ENCODE assay signal across 17 cellular contexts in the genomic region with DNA sequence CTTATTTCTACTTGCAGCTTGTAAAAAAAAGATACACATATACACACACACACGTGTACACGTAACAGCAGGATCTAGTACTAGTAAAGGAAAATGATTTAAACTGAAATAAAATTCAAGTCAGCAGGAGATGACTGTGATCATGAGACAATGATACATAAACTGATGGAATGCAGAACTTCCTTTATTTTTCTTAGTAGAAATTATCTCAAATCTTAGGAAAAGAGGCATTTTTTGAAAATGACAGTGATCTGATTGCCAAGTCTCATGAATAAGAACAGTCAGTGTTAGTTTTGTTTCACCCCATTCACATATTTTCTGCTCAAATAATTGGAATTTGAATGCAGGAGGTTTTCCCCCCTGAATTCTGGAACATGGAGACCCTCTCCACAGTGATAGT. TPM values are rescaled to one million over a fixed set of nuclear protein-coding genes. Genes with fewer than 3 reads are reported as not detected.
A peak's percentile ranks its signal among the peaks of the same experiment; 100 is the strongest.
DNase-seq lines count a peak whose midpoint lies in the region; TF ChIP-seq lines count a peak whose summit lies in the region.
"Had no signal": no experiment of that assay in that cellular context is flagged by ENCODE, and none has a peak within 500 bp of the region (broad histone marks: within the 10 kb centered on the region; RNA-seq: fewer than 3 reads in every experiment).

No MANE protein-coding gene starts in this region.

- peak overlapping the region; percentile 90 for H3K27ac ChIP-seq in brain microvascular endothelial cell
- H3K27ac ChIP-seq in substantia nigra (ENCODE audit: low read depth, low read length, poor library complexity, severe bottlenecking): peak overlapping the region; percentile 62
- H3K27ac ChIP-seq: PC-9 had no signal

- peaks cover 8% of the 10 kb centered on the region for H3K36me3 ChIP-seq in brain microvascular endothelial cell (replicated peaks)
- H3K36me3 ChIP-seq: gastroesophageal sphincter had no signal

- H3K4me1 Mint-ChIP-seq in HFFc6 (ENCODE audit: low read depth): peaks cover 83% of the 10 kb centered on the region

- peak; percentile 40 for DNase-seq in HFFc6
- no peak for DNase-seq in brain microvascular endothelial cell
- peak; percentile 63 for DNase-seq in iris pigment epithelial cell (ENCODE audit: low read depth)
- no peak for DNase-seq in substantia nigra (lab: John Stamatoyannopoulos, UW)
- no peak for DNase-seq in GM20000 (ENCODE audit: low spot score)
- no peak for DNase-seq in NCI-H2107 (lab: John Stamatoyannopoulos, UW)
- DNase-seq in stimulated activated CD4-positive, alpha-beta T cell treated with anti-CD3 and anti-CD28 coated beads, Interleukin-4, amount 100 ng/mL, for 24 hours: no peak
- DNase-seq: activated CD4-positive, alpha-beta T cell treated with anti-CD3 and anti-CD28 coated beads, Interleukin-2, amount 50 U/mL, for 1 hour; activated naive CD4-positive, alpha-beta T cell treated with anti-CD3 and anti-CD28 coated beads, Interleukin-2, amount 50 U/mL, for 16 hours; activated T-cell treated with anti-CD3 and anti-CD28 coated beads for 4 hours; C1 segment of cervical spinal cord; DMS53; NCI-H2081 treated with DMSO at 0.1 percent for 48 hours; NCI-H748 treated with DMSO at 0.1 percent for 48 hours; PC-9 had no signal

- H3K27me3 Mint-ChIP-seq in HFFc6 (ENCODE audit: insufficient read depth): peaks cover 4% of the 10 kb centered on the region

- no peak for TF ChIP-seq CTCF in HFFc6 (IDR thresholded peaks at IDR 0.05)
- no peak for TF ChIP-seq CTCF in brain microvascular endothelial cell (IDR thresholded peaks at IDR 0.05; ENCODE audit: low read depth, low read length, missing control alignments)
- TF ChIP-seq CTCF in GM20000 (IDR thresholded peaks at IDR 0.05; ENCODE audit: extremely low read depth, missing control alignments): no peak

- peak overlapping the region; percentile 78 for H3K4me3 Mint-ChIP-seq in HFFc6

- peaks cover 16% of the 10 kb centered on the region for H3K36me3 Mint-ChIP-seq in HFFc6 (ENCODE audit: low read depth)

- H3K27ac Mint-ChIP-seq in HFFc6: peak overlapping the region; percentile 86

- in situ Hi-C loops in brain microvascular endothelial cell (cut with HindIII; ENCODE audit: low pct_ligation_motif_present, low sequenced_read_pairs): no loop called here

- H3K4me3 ChIP-seq in brain microvascular endothelial cell (ENCODE audit: low read depth, low read length): no peak overlapping the region
- H3K4me3 ChIP-seq: gastroesophageal sphincter, K562, PC-9 had no signal

- no peaks in the 10 kb centered on the region for H3K27me3 ChIP-seq in brain microvascular endothelial cell (replicated peaks)
- H3K27me3 ChIP-seq: gastroesophageal sphincter had no signal

- no peaks in the 10 kb centered on the region for H3K9me3 Mint-ChIP-seq in HFFc6

RNA-seq across cellular contexts. Expression of a gene that starts 11.2 kb away (rescaled TPM):
- total RNA-seq in HFFc6 (2021; fragmentation: NEBNext Ultra II Directional; extraction: Animal tissue kit (Norgen Biotek cat#: 25700)): 10 to 100 TPM; 32.4 to 45.5 (median 35.8) TPM

RNA-seq across cellular contexts. Expression of a gene that starts 53.6 kb away (rescaled TPM):
- total RNA-seq in HFFc6 (2021; fragmentation: NEBNext Ultra II Directional; extraction: Animal tissue kit (Norgen Biotek cat#: 25700)): 100 to 1,000 TPM; 349 to 502 (median 461) TPM

Comparison
In these comparisons a context has a peak if more than half of its experiments do, and no peak if none do; other contexts are left out.
1. DNase-seq: peak in HFFc6 (single experiment) and iris pigment epithelial cell (single experiment); none in brain microvascular endothelial cell (single experiment), substantia nigra (0 of 49), GM20000 (single experiment), NCI-H2107 (single experiment) and stimulated activated CD4-positive, alpha-beta T cell treated with anti-CD3 and anti-CD28 coated beads, Interleukin-4, amount 100 ng/mL, for 24 hours (single experiment).